ENCODE assay signal across 1 cellular context in the genomic region with DNA sequence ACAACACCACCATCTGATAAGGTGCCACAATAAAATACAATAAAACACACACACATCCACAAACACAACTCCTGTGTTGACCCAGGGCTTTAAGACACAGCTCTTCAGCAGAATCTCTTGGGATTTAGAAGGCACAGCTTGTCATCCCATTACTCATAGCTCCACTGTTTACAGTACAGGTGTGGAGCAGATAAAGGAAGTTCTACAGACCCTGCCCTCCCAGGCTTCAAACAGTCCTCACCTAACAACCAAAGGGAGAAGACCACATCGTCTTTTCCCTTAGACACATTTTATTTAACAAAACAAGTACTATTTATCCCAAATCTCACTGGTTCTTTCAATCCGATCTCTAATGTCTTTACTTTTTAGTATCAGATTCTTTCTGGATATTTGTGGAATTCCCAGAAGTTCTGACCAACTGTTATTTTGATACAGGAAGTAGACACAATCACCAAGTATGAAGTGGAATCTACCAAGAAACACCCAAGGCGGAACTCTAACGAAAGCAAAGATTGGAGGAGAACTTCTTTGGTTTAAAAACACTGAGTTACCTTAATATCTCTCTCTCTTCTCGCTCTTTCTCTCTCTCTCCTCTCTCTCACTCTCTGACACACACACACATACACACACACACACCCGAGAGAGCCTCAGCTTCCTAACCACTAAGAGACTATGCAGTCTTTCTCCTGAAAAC.
TF ChIP-seq lines count a peak whose summit lies in the region.

No MANE protein-coding gene starts in this region.

TF ChIP-seq in GM12878, 131 proteins besides CTCF, POLR2A, EP300 and RAD21 (continued from another document):
- TF ChIP-seq SPI1 (IDR thresholded peaks at IDR 0.05; ENCODE audit: borderline replicate concordance, insufficient read depth, low read depth, low read length) (no peak), ZBED1 (IDR thresholded peaks at IDR 0.05; ENCODE audit: borderline replicate concordance) (no peak), IRF4 (IDR thresholded peaks at IDR 0.05; ENCODE audit: low read depth, low read length) (no peak), E4F1 (IDR thresholded peaks at IDR 0.05; ENCODE audit: borderline replicate concordance, partially characterized antibody) (no peak), NFIC (IDR thresholded peaks at IDR 0.05; ENCODE audit: low read depth, low read length) (peak; percentile 54; the same call in 1 of the 2 replicates), CREB1 (IDR thresholded peaks at IDR 0.05; ENCODE audit: low read depth) (0 out of 2 replicates have a peak, but pooled peaks have one; percentile 3), DPF2 (IDR thresholded peaks at IDR 0.05) (no peak), ZNF622 (IDR thresholded peaks at IDR 0.05) (no peak), HCFC1 (IDR thresholded peaks at IDR 0.05; ENCODE audit: low read length) (no peak), ETV6 (conservative IDR thresholded peaks at IDR 0.05 in 1 of 2, IDR thresholded peaks at IDR 0.05 in 1 of 2; ENCODE audit: borderline replicate concordance in 1 of 2, low read depth in 1 of 2) (no peak; a peak in 1 of 4 replicates), ATF2 (IDR thresholded peaks at IDR 0.05; ENCODE audit: low read length) (peak; percentile 12; the same call in 1 of the 2 replicates), MEF2B (IDR thresholded peaks at IDR 0.05; ENCODE audit: partially characterized antibody, poor library complexity, severe bottlenecking) (peak; percentile 16)
- TF ChIP-seq, protein P1, sequence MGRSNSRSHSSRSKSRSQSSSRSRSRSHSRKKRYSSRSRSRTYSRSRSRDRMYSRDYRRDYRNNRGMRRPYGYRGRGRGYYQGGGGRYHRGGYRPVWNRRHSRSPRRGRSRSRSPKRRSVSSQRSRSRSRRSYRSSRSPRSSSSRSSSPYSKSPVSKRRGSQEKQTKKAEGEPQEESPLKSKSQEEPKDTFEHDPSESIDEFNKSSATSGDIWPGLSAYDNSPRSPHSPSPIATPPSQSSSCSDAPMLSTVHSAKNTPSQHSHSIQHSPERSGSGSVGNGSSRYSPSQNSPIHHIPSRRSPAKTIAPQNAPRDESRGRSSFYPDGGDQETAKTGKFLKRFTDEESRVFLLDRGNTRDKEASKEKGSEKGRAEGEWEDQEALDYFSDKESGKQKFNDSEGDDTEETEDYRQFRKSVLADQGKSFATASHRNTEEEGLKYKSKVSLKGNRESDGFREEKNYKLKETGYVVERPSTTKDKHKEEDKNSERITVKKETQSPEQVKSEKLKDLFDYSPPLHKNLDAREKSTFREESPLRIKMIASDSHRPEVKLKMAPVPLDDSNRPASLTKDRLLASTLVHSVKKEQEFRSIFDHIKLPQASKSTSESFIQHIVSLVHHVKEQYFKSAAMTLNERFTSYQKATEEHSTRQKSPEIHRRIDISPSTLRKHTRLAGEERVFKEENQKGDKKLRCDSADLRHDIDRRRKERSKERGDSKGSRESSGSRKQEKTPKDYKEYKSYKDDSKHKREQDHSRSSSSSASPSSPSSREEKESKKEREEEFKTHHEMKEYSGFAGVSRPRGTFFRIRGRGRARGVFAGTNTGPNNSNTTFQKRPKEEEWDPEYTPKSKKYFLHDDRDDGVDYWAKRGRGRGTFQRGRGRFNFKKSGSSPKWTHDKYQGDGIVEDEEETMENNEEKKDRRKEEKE (IDR thresholded peaks at IDR 0.05): no peak
